23 cellular contexts compared by ENCODE assay signal in genomic region chr2:68086166-68086565, GRCh38.
"Had no signal": no experiment of that assay in that cellular context is flagged by ENCODE, and none has a peak within 500 bp of the region (broad histone marks: within the 10 kb centered on the region; RNA-seq: fewer than 3 reads in every experiment).

No MANE protein-coding gene starts in this region.

- H3K4me3 ChIP-seq: psoas muscle, right atrium auricular region, upper lobe of right lung had no signal

- H3K27ac ChIP-seq: psoas muscle, right atrium auricular region, upper lobe of right lung had no signal

- H3K27me3 ChIP-seq: right atrium auricular region, upper lobe of right lung had no signal

- DNase-seq: activated CD4-positive, alpha-beta T cell treated with anti-CD3 and anti-CD28 coated beads for 36 hours; activated CD4-positive, alpha-beta T cell treated with anti-CD3 and anti-CD28 coated beads, Interleukin-2, amount 50 U/mL, for 4 hours; activated CD8-positive, alpha-beta memory T cell treated with anti-CD3 and anti-CD28 coated beads for 24 hours; activated CD8-positive, alpha-beta memory T cell treated with anti-CD3 and anti-CD28 coated beads, Interleukin-2, amount 50 U/mL, for 4 hours; activated naive CD4-positive, alpha-beta T cell treated with Interleukin-2 at 50 U/mL for 16 hours; activated naive CD8-positive, alpha-beta T cell treated with anti-CD3 and anti-CD28 coated beads for 36 hours; activated T-cell treated with anti-CD3 and anti-CD28 coated beads, Interleukin-2, amount 50 U/mL, for 48 hours; central memory CD4-positive, alpha-beta T cell; dermis blood vessel endothelial cell; effector memory CD4-positive, alpha-beta T cell; foreskin melanocyte; hippocampal formation; left ventricle myocardium superior; mammary epithelial cell; psoas muscle; stimulated activated CD4-positive, alpha-beta T cell treated with anti-CD3 and anti-CD28 coated beads, Interleukin-4, amount 100 ng/mL, for 24 hours; stimulated activated naive CD8-positive, alpha-beta T cell treated with anti-CD3 and anti-CD28 coated beads, Interleukin-15, Interleukin-2, amounts not matched to agents 100 U/mL and 50 U/mL, for 24 hours; T1000; upper lobe of right lung had no signal

- H3K36me3 ChIP-seq: right atrium auricular region, upper lobe of right lung had no signal

- ATAC-seq: activated CD4-positive, alpha-beta T cell treated with anti-CD3 and anti-CD28 coated beads for 36 hours; left ventricle myocardium superior; natural killer cell treated with Interleukin-12 subunit alpha and Interleukin-12 subunit beta and Interleukin-15 and Interleukin-18, amount 100 ng/mL, for 72 hours; psoas muscle; stimulated activated naive CD8-positive, alpha-beta T cell treated with anti-CD3 and anti-CD28 coated beads, Interleukin-15, Interleukin-2, amounts not matched to agents 100 U/mL and 50 U/mL, for 24 hours; upper lobe of right lung; WTC11 had no signal

- H3K9me3 ChIP-seq: psoas muscle, right atrium auricular region, upper lobe of right lung had no signal

- H3K4me1 ChIP-seq: psoas muscle, right atrium auricular region, upper lobe of right lung had no signal

- FAIRE-seq: astrocyte had no signal
